ENCODE assay signal across 20 cellular contexts in genomic region chr15:65223996-65224395, GRCh38. TPM values are rescaled to one million over a fixed set of nuclear protein-coding genes. Genes with fewer than 3 reads are reported as not detected.
"Had no signal": no experiment of that assay in that cellular context is flagged by ENCODE, and none has a peak within 500 bp of the region (broad histone marks: within the 10 kb centered on the region; RNA-seq: fewer than 3 reads in every experiment).

No MANE protein-coding gene starts in this region.

- H3K36me3 Mint-ChIP-seq: activated naive CD4-positive, alpha-beta T cell treated with anti-CD3 and anti-CD28 coated beads, Interleukin-2, amount 50 U/mL, for 24 hours; brain; natural killer cell had no signal

- H3K27me3 Mint-ChIP-seq: activated naive CD4-positive, alpha-beta T cell treated with anti-CD3 and anti-CD28 coated beads, Interleukin-2, amount 50 U/mL, for 24 hours; brain had no signal

- H3K27ac Mint-ChIP-seq: activated CD4-positive, alpha-beta T cell treated with anti-CD3 and anti-CD28 coated beads, Interleukin-2, amount 10 ng/mL, durations not matched to agents 7 days and 5 days; activated naive CD4-positive, alpha-beta T cell treated with anti-CD3 and anti-CD28 coated beads, Interleukin-2, amount 50 U/mL, for 24 hours; brain; natural killer cell had no signal

- H3K9me3 ChIP-seq: psoas muscle, right atrium auricular region, upper lobe of left lung had no signal

- H3K27ac ChIP-seq: psoas muscle, right atrium auricular region, upper lobe of left lung, WERI-Rb-1 had no signal

- H3K36me3 ChIP-seq: right atrium auricular region, upper lobe of left lung, WERI-Rb-1 had no signal

- H3K4me1 ChIP-seq: psoas muscle, right atrium auricular region, upper lobe of left lung had no signal

- H3K9me3 Mint-ChIP-seq: activated CD4-positive, alpha-beta T cell treated with anti-CD3 and anti-CD28 coated beads, Interleukin-2, amount 10 ng/mL, durations not matched to agents 7 days and 5 days; activated naive CD4-positive, alpha-beta T cell treated with anti-CD3 and anti-CD28 coated beads, Interleukin-2, amount 50 U/mL, for 24 hours; natural killer cell had no signal

- H3K4me3 Mint-ChIP-seq: activated CD4-positive, alpha-beta T cell treated with anti-CD3 and anti-CD28 coated beads, Interleukin-2, amount 10 ng/mL, durations not matched to agents 7 days and 5 days; activated naive CD4-positive, alpha-beta T cell treated with anti-CD3 and anti-CD28 coated beads, Interleukin-2, amount 50 U/mL, for 24 hours; brain; natural killer cell had no signal

- DNase-seq: activated CD4-positive, alpha-beta T cell treated with anti-CD3 and anti-CD28 coated beads, Interleukin-2, amount 10 ng/mL, durations not matched to agents 7 days and 5 days; activated CD4-positive, CD25-positive, alpha-beta regulatory T cell treated with anti-CD3 and anti-CD28 coated beads, Interleukin-2, amount 50 U/mL, for 72 hours; activated gamma-delta T cell treated with Interleukin-2 at 50 U/mL for 16 hours; activated T-cell treated with anti-CD3 and anti-CD28 coated beads, Interleukin-2, amount 50 U/mL, for 1 hour; anterior cingulate cortex; dermis blood vessel endothelial cell; effector CD8-positive, alpha-beta T cell; glutamatergic neuron; hypothalamus; midbrain; natural killer cell; psoas muscle; stimulated activated CD4-positive, alpha-beta T cell treated with anti-CD3 and anti-CD28 coated beads, Interleukin-4, amount 100 ng/mL, for 24 hours; stimulated activated naive CD4-positive, alpha-beta T cell treated with Interleukin-2 at 50 U/mL for 16 hours; upper lobe of left lung; WERI-Rb-1 had no signal

- H3K27me3 ChIP-seq: right atrium auricular region, upper lobe of left lung had no signal

- H3K4me1 Mint-ChIP-seq: activated CD4-positive, alpha-beta T cell treated with anti-CD3 and anti-CD28 coated beads, Interleukin-2, amount 10 ng/mL, durations not matched to agents 7 days and 5 days; activated naive CD4-positive, alpha-beta T cell treated with anti-CD3 and anti-CD28 coated beads, Interleukin-2, amount 50 U/mL, for 24 hours; brain; natural killer cell had no signal

- H3K4me3 ChIP-seq: psoas muscle, right atrium auricular region, upper lobe of left lung had no signal

RNA-seq across cellular contexts. Expression of gene CILP, which starts 12.7 kb away (rescaled TPM):
- total RNA-seq: dermis blood vessel endothelial cell, endothelial cell of umbilical vein had no signal
